In the genomic region with DNA sequence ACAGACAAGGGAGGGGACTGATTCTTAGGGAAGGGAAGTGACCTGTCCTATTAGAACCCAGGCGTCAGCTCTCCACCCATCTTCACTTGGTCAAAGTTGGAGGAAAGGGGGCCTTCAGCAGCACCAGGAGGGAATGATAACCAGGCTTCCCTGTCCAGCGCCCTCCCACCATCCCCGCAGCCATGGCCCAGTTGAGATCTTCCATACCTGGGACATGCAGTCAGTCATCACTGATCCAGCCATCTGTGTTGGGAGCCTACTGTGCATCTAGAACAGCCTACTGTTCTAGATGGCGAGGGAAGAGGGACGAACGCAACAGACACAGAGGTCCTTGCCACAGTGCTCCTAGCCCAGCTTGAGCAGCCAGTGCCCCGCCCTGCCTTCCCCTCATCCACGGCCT, we compare ENCODE assay signal across 17 cellular contexts. TPM values are rescaled to one million over a fixed set of nuclear protein-coding genes. Genes with fewer than 3 reads are reported as not detected.
DNase-seq lines count a peak whose midpoint lies in the region; ATAC-seq and TF ChIP-seq lines count a peak whose summit lies in the region.
"Had no signal": no experiment of that assay in that cellular context is flagged by ENCODE, and none has a peak within 500 bp of the region (broad histone marks: within the 10 kb centered on the region; RNA-seq: fewer than 3 reads in every experiment).

No MANE protein-coding gene starts in this region.

- H3K9me3 ChIP-seq in Caco-2 (no peaks in the 10 kb centered on the region), Panc1 (ENCODE audit: control insufficient read depth, insufficient read depth, low read depth, low read length) (peaks cover 3% of the 10 kb centered on the region; the same call in 1 of the 2 replicates)
- H3K9me3 ChIP-seq: BE2C had no signal

- no peaks in the 10 kb centered on the region for H3K27me3 Mint-ChIP-seq in Caco-2 (ENCODE audit: insufficient read depth, unreplicated experiment)

- DNase-seq in Caco-2 (peak in 1 of 2 experiments; percentile 21), Panc1 (ENCODE audit: low read depth, low spot score) (no peak), iPS-NIHi7 (ENCODE audit: extremely low spot score) (peak; percentile 1), sciatic nerve (ENCODE audit: low spot score) (peak; percentile 23), HEK293T (ENCODE audit: extremely low spot score) (no peak)
- DNase-seq in stimulated activated CD4-positive, alpha-beta T cell treated with anti-CD3 and anti-CD28 coated beads, Interleukin-12 subunit alpha, Interleukin-12 subunit beta, amount 100 ng/mL, for 4 hours = no peak
- DNase-seq: BE2C; CD4-positive, CD25-positive, alpha-beta regulatory T cell; GF-D8; H7; NCI-H1417 treated with DMSO at 0.1 percent for 48 hours; NCI-H187 treated with DMSO at 0.1 percent for 48 hours; NCI-H2227 treated with DMSO at 0.1 percent for 48 hours; NCI-H510A treated with DMSO at 0.1 percent for 48 hours; PC-3 had no signal

- intact Hi-C loops in Caco-2 (cut with micrococcal nuclease; ENCODE audit: unreplicated experiment) (no loop called here), Panc1 (cut with micrococcal nuclease; ENCODE audit: unreplicated experiment) (no loop called here), sciatic nerve (cut with DNase I) (no loop called here)

- in situ Hi-C loops in Panc1 (cut with HindIII; ENCODE audit: low pct_unique_long_range_greater_than_20kb, low sequenced_read_pairs) = no loop called here

- no peaks in the 10 kb centered on the region for H3K36me3 ChIP-seq in Caco-2 (ENCODE audit: control insufficient read depth, insufficient read depth, low read length)
- no peaks in the 10 kb centered on the region for H3K36me3 ChIP-seq in Panc1 (ENCODE audit: control insufficient read depth, insufficient read depth, low read length)
- H3K36me3 ChIP-seq: BE2C had no signal

- no peaks in the 10 kb centered on the region for H3K27me3 ChIP-seq in Caco-2 (replicated peaks; ENCODE audit: control insufficient read depth, insufficient read depth, low read length)
- H3K27me3 ChIP-seq in Panc1 (ENCODE audit: control insufficient read depth, insufficient read depth, low read length) = no peaks in the 10 kb centered on the region
- H3K27me3 ChIP-seq: BE2C had no signal

- H3K4me3 ChIP-seq in Caco-2 (ENCODE audit: low read depth, low read length) = no peak overlapping the region
- H3K4me3 ChIP-seq in Panc1 (ENCODE audit: low read depth in 2 of 2, low read length in 2 of 2) = no peak overlapping the region

- no peak for TF ChIP-seq CTCF in Caco-2 (IDR thresholded peaks at IDR 0.05; ENCODE audit: insufficient read depth in 1 of 2, low read depth in 1 of 2, low read length in 1 of 2, severe bottlenecking in 1 of 2, unreplicated experiment in 1 of 2)
- no peak for TF ChIP-seq CTCF in Panc1 (IDR thresholded peaks at IDR 0.05)

- peak overlapping the region; percentile 79 for H3K27ac Mint-ChIP-seq in Caco-2 (ENCODE audit: unreplicated experiment)

- no TSS peak for BruUV-seq in Caco-2 (replicated peaks; lab: Mats Ljungman, UMichigan)
- BruUV-seq in Panc1 (replicated peaks; lab: Mats Ljungman, UMichigan) = no TSS peak

- peaks cover 13% of the 10 kb centered on the region; the same call in 1 of the 2 replicates for H3K4me1 ChIP-seq in Caco-2
- peaks cover 42% of the 10 kb centered on the region for H3K4me1 ChIP-seq in Panc1 (ENCODE audit: control insufficient read depth, insufficient read depth, low read length)
- H3K4me1 ChIP-seq: BE2C had no signal

- CTCF ChIA-PET in Caco-2 (lab: Charles Lee) (no interaction called here), Panc1 (lab: Charles Lee) (no interaction called here), HEK293T (lab: Yijun Ruan, JAX) (interaction anchor here (0.6 to 3.1 kb wide), 2 partner anchors 11 kb away, joined by 8 to 10 read pairs; no protein-coding TSS in a partner anchor)

- no peak overlapping the region for H3K4me3 Mint-ChIP-seq in Caco-2 (ENCODE audit: unreplicated experiment)
- H3K4me3 Mint-ChIP-seq: CD4-positive, CD25-positive, alpha-beta regulatory T cell had no signal

- no peak for ATAC-seq in Panc1
- ATAC-seq in sciatic nerve = no peak
- no peak for ATAC-seq in HG03432 (IDR thresholded peaks at IDR 0.05; ENCODE audit: unreplicated experiment)
- no peak for ATAC-seq in HG03571 (IDR thresholded peaks at IDR 0.05; ENCODE audit: unreplicated experiment)
- ATAC-seq: PC-3 had no signal

- H3K4me1 Mint-ChIP-seq in Caco-2 (ENCODE audit: low read depth, unreplicated experiment) = peaks cover 18% of the 10 kb centered on the region

- POLR2A ChIA-PET in Caco-2 (lab: Charles Lee) (no interaction called here), Panc1 (lab: Charles Lee) (no interaction called here), HEK293T (lab: Yijun Ruan, JAX) (interaction anchor here (1.5 kb wide), 1 partner anchor 116 kb away, joined by 4 read pairs; no protein-coding TSS in a partner anchor)

- peaks cover 11% of the 10 kb centered on the region for H3K9me3 Mint-ChIP-seq in Caco-2 (ENCODE audit: unreplicated experiment)

- H3K36me3 Mint-ChIP-seq in Caco-2 (ENCODE audit: insufficient read depth, unreplicated experiment) = peaks cover 4% of the 10 kb centered on the region
- H3K36me3 Mint-ChIP-seq: CD4-positive, CD25-positive, alpha-beta regulatory T cell had no signal

- H3K27ac ChIP-seq in Panc1 (ENCODE audit: low read length) = peak overlapping the region; percentile 10

TF ChIP-seq in HEK293T, 16 proteins besides CTCF, POLR2A, EP300 and RAD21:
- TF ChIP-seq ZNF384 (IDR thresholded peaks at IDR 0.05) = no peak
- no peak for TF ChIP-seq BHLHE40 (IDR thresholded peaks at IDR 0.05; ENCODE audit: borderline replicate concordance)
- no peak for TF ChIP-seq LEF1 (IDR thresholded peaks at IDR 0.05; ENCODE audit: borderline replicate concordance)
- TF ChIP-seq FOXK2 (IDR thresholded peaks at IDR 0.05) = no peak
- no peak for TF ChIP-seq CTBP1 (IDR thresholded peaks at IDR 0.05; ENCODE audit: borderline replicate concordance)
- TF ChIP-seq ARNT (IDR thresholded peaks at IDR 0.05) = no peak
- TF ChIP-seq L3MBTL2 (conservative IDR thresholded peaks at IDR 0.05) = no peak
- TF ChIP-seq FOXA1 (IDR thresholded peaks at IDR 0.05) = no peak
- no peak for TF ChIP-seq SUZ12 (IDR thresholded peaks at IDR 0.05)
- TF ChIP-seq TARDBP (IDR thresholded peaks at IDR 0.05) = no peak
- TF ChIP-seq FOXM1 (IDR thresholded peaks at IDR 0.05; ENCODE audit: borderline replicate concordance) = no peak
- TF ChIP-seq ELF4 (IDR thresholded peaks at IDR 0.05) = no peak
- TF ChIP-seq, protein P1, sequence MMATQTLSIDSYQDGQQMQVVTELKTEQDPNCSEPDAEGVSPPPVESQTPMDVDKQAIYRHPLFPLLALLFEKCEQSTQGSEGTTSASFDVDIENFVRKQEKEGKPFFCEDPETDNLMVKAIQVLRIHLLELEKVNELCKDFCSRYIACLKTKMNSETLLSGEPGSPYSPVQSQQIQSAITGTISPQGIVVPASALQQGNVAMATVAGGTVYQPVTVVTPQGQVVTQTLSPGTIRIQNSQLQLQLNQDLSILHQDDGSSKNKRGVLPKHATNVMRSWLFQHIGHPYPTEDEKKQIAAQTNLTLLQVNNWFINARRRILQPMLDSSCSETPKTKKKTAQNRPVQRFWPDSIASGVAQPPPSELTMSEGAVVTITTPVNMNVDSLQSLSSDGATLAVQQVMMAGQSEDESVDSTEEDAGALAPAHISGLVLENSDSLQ (IDR thresholded peaks at IDR 0.05) = no peak
- no peak for TF ChIP-seq NFRKB (IDR thresholded peaks at IDR 0.05)
- no peak for TF ChIP-seq HDGF (IDR thresholded peaks at IDR 0.05; ENCODE audit: borderline replicate concordance)
- TF ChIP-seq SP1 (IDR thresholded peaks at IDR 0.05) = no peak

RNA-seq across cellular contexts. Expression of a gene that starts 40.6 kb away (rescaled TPM):
- total RNA-seq in Caco-2 (2022) = 7.2 and 8.3 TPM in 2 replicates
- total RNA-seq in Panc1 (2021; ENCODE audit: unreplicated experiment) = 78.0 TPM
- 109 TPM for polyA plus RNA-seq in Panc1 (2012; ENCODE audit: insufficient read length)
- total RNA-seq in sciatic nerve = 24.2 TPM

RNA-seq across cellular contexts. Expression of a gene that starts 51.7 kb away (rescaled TPM):
- total RNA-seq in Caco-2 (2022) = 4.4 and 5.2 TPM in 2 replicates
- total RNA-seq in Panc1 (2021; ENCODE audit: unreplicated experiment) = 14.5 TPM
- polyA plus RNA-seq in Panc1 (2012; ENCODE audit: insufficient read length) = 11.6 TPM
- total RNA-seq in sciatic nerve = 115 TPM

Comparison
In these comparisons a context has a peak if more than half of its experiments do, and no peak if none do; other contexts are left out.
1. DNase-seq: peak in iPS-NIHi7 (single experiment) and sciatic nerve (single experiment); none in Panc1 (single experiment), HEK293T (single experiment) and stimulated activated CD4-positive, alpha-beta T cell treated with anti-CD3 and anti-CD28 coated beads, Interleukin-12 subunit alpha, Interleukin-12 subunit beta, amount 100 ng/mL, for 4 hours (single experiment).